Comparison of ENCODE assay signal across 7 cellular contexts in the genomic region with DNA sequence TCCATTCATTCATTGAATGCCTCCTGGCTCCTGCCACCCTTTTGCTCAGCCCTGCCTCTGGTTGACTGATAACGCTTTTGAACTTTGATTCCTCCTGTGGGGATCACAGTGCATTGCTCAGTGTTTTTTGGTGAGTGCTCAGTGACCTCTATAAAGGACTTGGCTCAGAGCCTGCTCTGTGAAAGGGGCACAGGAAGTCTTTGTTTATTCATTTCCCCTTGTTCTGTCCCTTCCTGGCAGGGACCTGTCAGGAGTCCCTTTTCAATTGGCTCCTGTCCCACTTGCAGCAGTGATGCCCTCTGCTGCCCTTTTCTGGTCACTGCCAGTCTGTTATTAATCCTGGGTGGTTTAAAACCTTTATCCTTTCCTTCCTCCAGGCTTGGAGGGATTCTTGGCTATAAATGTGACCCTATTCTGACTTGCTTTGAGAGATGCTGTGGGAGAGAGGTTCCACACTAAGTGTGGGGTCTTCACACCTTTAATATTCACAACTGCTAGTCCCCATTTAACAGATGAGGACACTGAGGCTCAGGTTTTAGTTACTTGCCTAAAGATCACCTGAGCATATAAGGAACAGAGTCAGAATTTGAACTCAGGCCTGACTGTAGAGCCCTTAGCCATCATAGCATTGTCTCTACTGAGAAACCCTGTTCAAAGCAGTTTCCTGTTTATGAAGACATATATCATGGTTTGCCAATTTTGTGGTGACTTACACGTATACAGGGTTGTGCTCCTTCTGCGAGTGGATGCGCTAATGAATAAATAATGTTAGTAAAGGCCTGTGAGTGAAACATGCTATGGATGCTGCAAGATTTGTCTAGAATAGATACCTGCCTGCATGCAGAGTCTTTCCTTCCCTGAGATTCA. TPM values are rescaled to one million over a fixed set of nuclear protein-coding genes. Genes with fewer than 3 reads are reported as not detected.
DNase-seq lines count a peak whose midpoint lies in the region; ATAC-seq, FAIRE-seq and TF ChIP-seq lines count a peak whose summit lies in the region.

No MANE protein-coding gene starts in this region.

- FAIRE-seq in GM12892 (lab: Jason Lieb, UNC), result peak; percentile 66

- ATAC-seq in HG03095 (IDR thresholded peaks at IDR 0.05; ENCODE audit: unreplicated experiment), result peak; percentile 41

- TF ChIP-seq POLR2A in GM12892 (IDR thresholded peaks at IDR 0.05; ENCODE audit: low read depth, low read length), result no peak

- DNase-seq in GM12892 (ENCODE audit: insufficient read length) (peak; percentile 52), NCI-H748 (lab: John Stamatoyannopoulos, UW; ENCODE audit: unreplicated experiment) (peak; percentile 87), lung microvascular endothelial cell (ENCODE audit: low read depth in 2 of 2) (peak; percentile 88 to 95)
- DNase-seq in activated CD4-positive, alpha-beta T cell treated with anti-CD3 and anti-CD28 coated beads, Interleukin-2, amount 50 U/mL, for 48 hours, result peak; percentile 73 to 81
- DNase-seq in effector CD8-positive, alpha-beta T cell (lab: John Stamatoyannopoulos, UW), result peak; percentile 30
- DNase-seq in stimulated activated CD8-positive, alpha-beta memory T cell treated with anti-CD3 and anti-CD28 coated beads, Interleukin-4, amount 100 ng/mL, for 48 hours, result peak; percentile 77

RNA-seq across cellular contexts. Expression of a gene that starts 23.2 kb away (rescaled TPM):
- 19.4 TPM for polyA plus RNA-seq in GM12892 (2012; ENCODE audit: missing spikeins)
- total RNA-seq in lung microvascular endothelial cell, result 7.2 and 8.9 TPM in 2 replicates

Comparison
In these comparisons a context has a peak if more than half of its experiments do, and no peak if none do; other contexts are left out.
1. Peak in every context shown above with its lines: DNase-seq and ATAC-seq.
2. DNase-seq: peak in every context shown above with its lines; median percentile 92 in lung microvascular endothelial cell; 87 in NCI-H748; 77 in activated CD4-positive, alpha-beta T cell treated with anti-CD3 and anti-CD28 coated beads, Interleukin-2, amount 50 U/mL, for 48 hours; 77 in stimulated activated CD8-positive, alpha-beta memory T cell treated with anti-CD3 and anti-CD28 coated beads, Interleukin-4, amount 100 ng/mL, for 48 hours; 52 in GM12892; 30 in effector CD8-positive, alpha-beta T cell.